In the genomic region with DNA sequence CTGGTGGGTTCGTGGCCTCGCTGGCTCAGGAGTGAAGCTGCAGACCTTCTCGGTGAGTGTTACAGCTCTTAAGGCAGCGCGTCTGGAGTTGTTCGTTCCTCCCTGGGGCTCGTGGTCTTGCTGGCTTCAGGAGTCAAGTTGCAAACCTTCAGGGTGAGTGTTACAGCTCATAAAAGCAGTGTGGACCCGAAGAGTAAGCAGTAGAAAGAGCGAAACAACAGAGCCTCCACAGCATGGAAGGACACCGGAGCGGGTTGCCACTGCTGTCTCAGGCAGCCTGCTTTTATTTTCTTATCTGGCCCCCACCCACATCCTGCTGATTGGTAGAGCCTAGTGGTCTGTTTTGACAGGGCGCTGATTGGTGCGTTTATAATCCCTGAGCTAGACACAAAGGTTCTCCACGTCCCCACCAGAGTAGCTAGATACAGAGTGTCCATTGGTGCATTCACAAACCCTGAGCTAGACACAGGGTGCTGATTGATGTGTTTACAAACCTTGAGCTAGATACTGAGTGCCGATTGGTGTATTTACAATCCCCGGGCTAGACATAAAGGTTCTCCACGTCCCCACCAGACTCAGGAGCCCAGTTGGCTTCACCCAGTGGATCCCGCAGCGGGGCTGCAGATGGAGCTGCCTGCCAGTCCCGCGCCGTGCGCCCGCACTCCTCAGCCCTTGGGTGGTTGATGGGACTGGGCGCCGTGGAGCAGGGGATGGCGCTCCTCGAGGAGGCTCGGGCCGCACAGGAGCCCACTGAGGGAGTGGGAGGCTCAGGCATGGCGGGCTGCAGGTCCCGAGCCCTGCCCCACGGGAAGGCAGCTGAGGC, we compare ENCODE assay signal across 1 cellular context.
TF ChIP-seq lines count a peak whose summit lies in the region.
"Not testable (repeated sequence)": the region's sequence is repeated elsewhere in the genome, so short reads cannot be mapped to it uniquely, and the experiment has no call there.

No MANE protein-coding gene starts in this region.

TF ChIP-seq in K562, 482 proteins besides CTCF, POLR2A, EP300 and RAD21 (continues in another document):
- TF ChIP-seq, protein P1, sequence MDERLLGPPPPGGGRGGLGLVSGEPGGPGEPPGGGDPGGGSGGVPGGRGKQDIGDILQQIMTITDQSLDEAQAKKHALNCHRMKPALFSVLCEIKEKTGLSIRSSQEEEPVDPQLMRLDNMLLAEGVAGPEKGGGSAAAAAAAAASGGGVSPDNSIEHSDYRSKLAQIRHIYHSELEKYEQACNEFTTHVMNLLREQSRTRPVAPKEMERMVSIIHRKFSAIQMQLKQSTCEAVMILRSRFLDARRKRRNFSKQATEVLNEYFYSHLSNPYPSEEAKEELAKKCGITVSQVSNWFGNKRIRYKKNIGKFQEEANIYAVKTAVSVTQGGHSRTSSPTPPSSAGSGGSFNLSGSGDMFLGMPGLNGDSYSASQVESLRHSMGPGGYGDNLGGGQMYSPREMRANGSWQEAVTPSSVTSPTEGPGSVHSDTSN (CRISPR knock-in tag; IDR thresholded peaks at IDR 0.05; ENCODE audit: low read depth): not testable (repeated sequence)
- TF ChIP-seq, protein P1 (tag; conservative IDR thresholded peaks at IDR 0.05; ENCODE audit: low read depth): peak; percentile 74
- TF ChIP-seq POLR2B (IDR thresholded peaks at IDR 0.05; ENCODE audit: low read depth, partially characterized antibody): peak; percentile 95
- TF ChIP-seq YY1 (IDR thresholded peaks at IDR 0.05; ENCODE audit: borderline replicate concordance in 1 of 3, control insufficient read depth in 1 of 3, extremely low read depth in 1 of 3, insufficient read depth in 3 of 3, insufficient read length in 1 of 3, insufficient replicate concordance in 2 of 3, low read depth in 1 of 3, low read length in 2 of 3): peak in 1 of 3 experiments; percentile 26
- 0 out of 2 replicates have a peak, but pooled peaks have one; percentile 88 for TF ChIP-seq GTF2F1 (IDR thresholded peaks at IDR 0.05; ENCODE audit: low read depth, low read length)
- TF ChIP-seq NFYB (IDR thresholded peaks at IDR 0.05; ENCODE audit: extremely low read depth, insufficient read length): peak; percentile 79
- TF ChIP-seq CSDE1 (IDR thresholded peaks at IDR 0.05): peak in 1 of 2 experiments; percentile 64; a peak in 1 of 4 replicates
- TF ChIP-seq JUND (IDR thresholded peaks at IDR 0.05; ENCODE audit: borderline replicate concordance, low read depth, low read length): 0 out of 2 replicates have a peak, but pooled peaks have one; percentile 7
- not testable (repeated sequence) for TF ChIP-seq JUND (tag; IDR thresholded peaks at IDR 0.05; ENCODE audit: borderline replicate concordance, low read depth, low read length)
- TF ChIP-seq, protein P2, sequence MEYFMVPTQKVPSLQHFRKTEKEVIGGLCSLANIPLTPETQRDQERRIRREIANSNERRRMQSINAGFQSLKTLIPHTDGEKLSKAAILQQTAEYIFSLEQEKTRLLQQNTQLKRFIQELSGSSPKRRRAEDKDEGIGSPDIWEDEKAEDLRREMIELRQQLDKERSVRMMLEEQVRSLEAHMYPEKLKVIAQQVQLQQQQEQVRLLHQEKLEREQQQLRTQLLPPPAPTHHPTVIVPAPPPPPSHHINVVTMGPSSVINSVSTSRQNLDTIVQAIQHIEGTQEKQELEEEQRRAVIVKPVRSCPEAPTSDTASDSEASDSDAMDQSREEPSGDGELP (CRISPR knock-in tag; IDR thresholded peaks at IDR 0.05; ENCODE audit: borderline replicate concordance): peak; percentile 34; the same call in 1 of the 2 replicates
- TF ChIP-seq POLR2G (IDR thresholded peaks at IDR 0.05; ENCODE audit: low read depth, low read length): peak; percentile 83
- peak; percentile 42 for TF ChIP-seq TAF9B (IDR thresholded peaks at IDR 0.05; ENCODE audit: partially characterized antibody)
- TF ChIP-seq, protein P3, sequence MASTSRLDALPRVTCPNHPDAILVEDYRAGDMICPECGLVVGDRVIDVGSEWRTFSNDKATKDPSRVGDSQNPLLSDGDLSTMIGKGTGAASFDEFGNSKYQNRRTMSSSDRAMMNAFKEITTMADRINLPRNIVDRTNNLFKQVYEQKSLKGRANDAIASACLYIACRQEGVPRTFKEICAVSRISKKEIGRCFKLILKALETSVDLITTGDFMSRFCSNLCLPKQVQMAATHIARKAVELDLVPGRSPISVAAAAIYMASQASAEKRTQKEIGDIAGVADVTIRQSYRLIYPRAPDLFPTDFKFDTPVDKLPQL (IDR thresholded peaks at IDR 0.05; ENCODE audit: extremely low read depth, insufficient read length): peak; percentile 86
- TF ChIP-seq SUPT5H (IDR thresholded peaks at IDR 0.05): peak; percentile 95
- TF ChIP-seq, protein P4, sequence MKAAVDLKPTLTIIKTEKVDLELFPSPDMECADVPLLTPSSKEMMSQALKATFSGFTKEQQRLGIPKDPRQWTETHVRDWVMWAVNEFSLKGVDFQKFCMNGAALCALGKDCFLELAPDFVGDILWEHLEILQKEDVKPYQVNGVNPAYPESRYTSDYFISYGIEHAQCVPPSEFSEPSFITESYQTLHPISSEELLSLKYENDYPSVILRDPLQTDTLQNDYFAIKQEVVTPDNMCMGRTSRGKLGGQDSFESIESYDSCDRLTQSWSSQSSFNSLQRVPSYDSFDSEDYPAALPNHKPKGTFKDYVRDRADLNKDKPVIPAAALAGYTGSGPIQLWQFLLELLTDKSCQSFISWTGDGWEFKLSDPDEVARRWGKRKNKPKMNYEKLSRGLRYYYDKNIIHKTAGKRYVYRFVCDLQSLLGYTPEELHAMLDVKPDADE (conservative IDR thresholded peaks at IDR 0.05; ENCODE audit: control insufficient read depth, low read depth, low read length): peak; percentile 58; the same call in 1 of the 2 replicates
- TF ChIP-seq, protein P5, sequence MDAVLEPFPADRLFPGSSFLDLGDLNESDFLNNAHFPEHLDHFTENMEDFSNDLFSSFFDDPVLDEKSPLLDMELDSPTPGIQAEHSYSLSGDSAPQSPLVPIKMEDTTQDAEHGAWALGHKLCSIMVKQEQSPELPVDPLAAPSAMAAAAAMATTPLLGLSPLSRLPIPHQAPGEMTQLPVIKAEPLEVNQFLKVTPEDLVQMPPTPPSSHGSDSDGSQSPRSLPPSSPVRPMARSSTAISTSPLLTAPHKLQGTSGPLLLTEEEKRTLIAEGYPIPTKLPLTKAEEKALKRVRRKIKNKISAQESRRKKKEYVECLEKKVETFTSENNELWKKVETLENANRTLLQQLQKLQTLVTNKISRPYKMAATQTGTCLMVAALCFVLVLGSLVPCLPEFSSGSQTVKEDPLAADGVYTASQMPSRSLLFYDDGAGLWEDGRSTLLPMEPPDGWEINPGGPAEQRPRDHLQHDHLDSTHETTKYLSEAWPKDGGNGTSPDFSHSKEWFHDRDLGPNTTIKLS (IDR thresholded peaks at IDR 0.05; ENCODE audit: borderline replicate concordance, low read depth): peak; percentile 65; the same call in 1 of the 2 replicates
- TF ChIP-seq, protein P6, sequence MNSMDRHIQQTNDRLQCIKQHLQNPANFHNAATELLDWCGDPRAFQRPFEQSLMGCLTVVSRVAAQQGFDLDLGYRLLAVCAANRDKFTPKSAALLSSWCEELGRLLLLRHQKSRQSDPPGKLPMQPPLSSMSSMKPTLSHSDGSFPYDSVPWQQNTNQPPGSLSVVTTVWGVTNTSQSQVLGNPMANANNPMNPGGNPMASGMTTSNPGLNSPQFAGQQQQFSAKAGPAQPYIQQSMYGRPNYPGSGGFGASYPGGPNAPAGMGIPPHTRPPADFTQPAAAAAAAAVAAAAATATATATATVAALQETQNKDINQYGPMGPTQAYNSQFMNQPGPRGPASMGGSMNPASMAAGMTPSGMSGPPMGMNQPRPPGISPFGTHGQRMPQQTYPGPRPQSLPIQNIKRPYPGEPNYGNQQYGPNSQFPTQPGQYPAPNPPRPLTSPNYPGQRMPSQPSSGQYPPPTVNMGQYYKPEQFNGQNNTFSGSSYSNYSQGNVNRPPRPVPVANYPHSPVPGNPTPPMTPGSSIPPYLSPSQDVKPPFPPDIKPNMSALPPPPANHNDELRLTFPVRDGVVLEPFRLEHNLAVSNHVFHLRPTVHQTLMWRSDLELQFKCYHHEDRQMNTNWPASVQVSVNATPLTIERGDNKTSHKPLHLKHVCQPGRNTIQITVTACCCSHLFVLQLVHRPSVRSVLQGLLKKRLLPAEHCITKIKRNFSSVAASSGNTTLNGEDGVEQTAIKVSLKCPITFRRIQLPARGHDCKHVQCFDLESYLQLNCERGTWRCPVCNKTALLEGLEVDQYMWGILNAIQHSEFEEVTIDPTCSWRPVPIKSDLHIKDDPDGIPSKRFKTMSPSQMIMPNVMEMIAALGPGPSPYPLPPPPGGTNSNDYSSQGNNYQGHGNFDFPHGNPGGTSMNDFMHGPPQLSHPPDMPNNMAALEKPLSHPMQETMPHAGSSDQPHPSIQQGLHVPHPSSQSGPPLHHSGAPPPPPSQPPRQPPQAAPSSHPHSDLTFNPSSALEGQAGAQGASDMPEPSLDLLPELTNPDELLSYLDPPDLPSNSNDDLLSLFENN (IDR thresholded peaks at IDR 0.05; ENCODE audit: low read depth in 2 of 2, low read length in 2 of 2): 0 out of 4 replicates have a peak, but pooled peaks of 1 of the 2 experiments have one; percentile 35
- 0 out of 2 replicates have a peak, but pooled peaks have one; percentile 13 for TF ChIP-seq L3MBTL2 (IDR thresholded peaks at IDR 0.05)
- TF ChIP-seq FOXK2 (conservative IDR thresholded peaks at IDR 0.05 in 1 of 2, IDR thresholded peaks at IDR 0.05 in 1 of 2; ENCODE audit: low read depth in 2 of 2): peak; percentile 50 to 73; a peak in 2 of 4 replicates
- TF ChIP-seq, protein P7, sequence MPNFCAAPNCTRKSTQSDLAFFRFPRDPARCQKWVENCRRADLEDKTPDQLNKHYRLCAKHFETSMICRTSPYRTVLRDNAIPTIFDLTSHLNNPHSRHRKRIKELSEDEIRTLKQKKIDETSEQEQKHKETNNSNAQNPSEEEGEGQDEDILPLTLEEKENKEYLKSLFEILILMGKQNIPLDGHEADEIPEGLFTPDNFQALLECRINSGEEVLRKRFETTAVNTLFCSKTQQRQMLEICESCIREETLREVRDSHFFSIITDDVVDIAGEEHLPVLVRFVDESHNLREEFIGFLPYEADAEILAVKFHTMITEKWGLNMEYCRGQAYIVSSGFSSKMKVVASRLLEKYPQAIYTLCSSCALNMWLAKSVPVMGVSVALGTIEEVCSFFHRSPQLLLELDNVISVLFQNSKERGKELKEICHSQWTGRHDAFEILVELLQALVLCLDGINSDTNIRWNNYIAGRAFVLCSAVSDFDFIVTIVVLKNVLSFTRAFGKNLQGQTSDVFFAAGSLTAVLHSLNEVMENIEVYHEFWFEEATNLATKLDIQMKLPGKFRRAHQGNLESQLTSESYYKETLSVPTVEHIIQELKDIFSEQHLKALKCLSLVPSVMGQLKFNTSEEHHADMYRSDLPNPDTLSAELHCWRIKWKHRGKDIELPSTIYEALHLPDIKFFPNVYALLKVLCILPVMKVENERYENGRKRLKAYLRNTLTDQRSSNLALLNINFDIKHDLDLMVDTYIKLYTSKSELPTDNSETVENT (CRISPR knock-in tag; IDR thresholded peaks at IDR 0.05): 0 out of 2 replicates have a peak, but pooled peaks have one; percentile 55
- peak; percentile 59; the same call in 1 of the 2 replicates for TF ChIP-seq EP400 (IDR thresholded peaks at IDR 0.05)
- TF ChIP-seq HDAC1 (IDR thresholded peaks at IDR 0.05): peak in 1 of 2 experiments; percentile 30; a peak in 1 of 4 replicates
- TF ChIP-seq, protein P8, sequence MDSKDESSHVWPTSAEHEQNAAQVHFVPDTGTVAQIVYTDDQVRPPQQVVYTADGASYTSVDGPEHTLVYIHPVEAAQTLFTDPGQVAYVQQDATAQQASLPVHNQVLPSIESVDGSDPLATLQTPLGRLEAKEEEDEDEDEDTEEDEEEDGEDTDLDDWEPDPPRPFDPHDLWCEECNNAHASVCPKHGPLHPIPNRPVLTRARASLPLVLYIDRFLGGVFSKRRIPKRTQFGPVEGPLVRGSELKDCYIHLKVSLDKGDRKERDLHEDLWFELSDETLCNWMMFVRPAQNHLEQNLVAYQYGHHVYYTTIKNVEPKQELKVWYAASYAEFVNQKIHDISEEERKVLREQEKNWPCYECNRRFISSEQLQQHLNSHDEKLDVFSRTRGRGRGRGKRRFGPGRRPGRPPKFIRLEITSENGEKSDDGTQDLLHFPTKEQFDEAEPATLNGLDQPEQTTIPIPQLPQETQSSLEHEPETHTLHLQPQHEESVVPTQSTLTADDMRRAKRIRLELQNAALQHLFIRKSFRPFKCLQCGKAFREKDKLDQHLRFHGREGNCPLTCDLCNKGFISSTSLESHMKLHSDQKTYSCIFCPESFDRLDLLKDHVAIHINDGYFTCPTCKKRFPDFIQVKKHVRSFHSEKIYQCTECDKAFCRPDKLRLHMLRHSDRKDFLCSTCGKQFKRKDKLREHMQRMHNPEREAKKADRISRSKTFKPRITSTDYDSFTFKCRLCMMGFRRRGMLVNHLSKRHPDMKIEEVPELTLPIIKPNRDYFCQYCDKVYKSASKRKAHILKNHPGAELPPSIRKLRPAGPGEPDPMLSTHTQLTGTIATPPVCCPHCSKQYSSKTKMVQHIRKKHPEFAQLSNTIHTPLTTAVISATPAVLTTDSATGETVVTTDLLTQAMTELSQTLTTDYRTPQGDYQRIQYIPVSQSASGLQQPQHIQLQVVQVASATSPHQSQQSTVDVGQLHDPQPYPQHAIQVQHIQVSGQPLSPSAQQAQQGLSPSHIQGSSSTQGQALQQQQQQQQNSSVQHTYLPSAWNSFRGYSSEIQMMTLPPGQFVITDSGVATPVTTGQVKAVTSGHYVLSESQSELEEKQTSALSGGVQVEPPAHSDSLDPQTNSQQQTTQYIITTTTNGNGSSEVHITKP (IDR thresholded peaks at IDR 0.05; ENCODE audit: partially characterized antibody): peak; percentile 41
- TF ChIP-seq, protein P9, sequence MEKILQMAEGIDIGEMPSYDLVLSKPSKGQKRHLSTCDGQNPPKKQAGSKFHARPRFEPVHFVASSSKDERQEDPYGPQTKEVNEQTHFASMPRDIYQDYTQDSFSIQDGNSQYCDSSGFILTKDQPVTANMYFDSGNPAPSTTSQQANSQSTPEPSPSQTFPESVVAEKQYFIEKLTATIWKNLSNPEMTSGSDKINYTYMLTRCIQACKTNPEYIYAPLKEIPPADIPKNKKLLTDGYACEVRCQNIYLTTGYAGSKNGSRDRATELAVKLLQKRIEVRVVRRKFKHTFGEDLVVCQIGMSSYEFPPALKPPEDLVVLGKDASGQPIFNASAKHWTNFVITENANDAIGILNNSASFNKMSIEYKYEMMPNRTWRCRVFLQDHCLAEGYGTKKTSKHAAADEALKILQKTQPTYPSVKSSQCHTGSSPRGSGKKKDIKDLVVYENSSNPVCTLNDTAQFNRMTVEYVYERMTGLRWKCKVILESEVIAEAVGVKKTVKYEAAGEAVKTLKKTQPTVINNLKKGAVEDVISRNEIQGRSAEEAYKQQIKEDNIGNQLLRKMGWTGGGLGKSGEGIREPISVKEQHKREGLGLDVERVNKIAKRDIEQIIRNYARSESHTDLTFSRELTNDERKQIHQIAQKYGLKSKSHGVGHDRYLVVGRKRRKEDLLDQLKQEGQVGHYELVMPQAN (IDR thresholded peaks at IDR 0.05; ENCODE audit: borderline replicate concordance): peak; percentile 25; the same call in 1 of the 2 replicates
- peak in 1 of 2 experiments; percentile 17; a peak in 1 of 4 replicates for TF ChIP-seq SIN3A (IDR thresholded peaks at IDR 0.05; ENCODE audit: borderline replicate concordance in 2 of 2, control insufficient read depth in 1 of 2, low read depth in 2 of 2, low read length in 2 of 2)
- TF ChIP-seq NCOR1 (IDR thresholded peaks at IDR 0.05): peak; percentile 55; the same call in 1 of the 2 replicates
- TF ChIP-seq HNRNPL (IDR thresholded peaks at IDR 0.05; ENCODE audit: low read depth, low read length): 0 out of 2 replicates have a peak, but pooled peaks have one; percentile 31
